In the genomic region with DNA sequence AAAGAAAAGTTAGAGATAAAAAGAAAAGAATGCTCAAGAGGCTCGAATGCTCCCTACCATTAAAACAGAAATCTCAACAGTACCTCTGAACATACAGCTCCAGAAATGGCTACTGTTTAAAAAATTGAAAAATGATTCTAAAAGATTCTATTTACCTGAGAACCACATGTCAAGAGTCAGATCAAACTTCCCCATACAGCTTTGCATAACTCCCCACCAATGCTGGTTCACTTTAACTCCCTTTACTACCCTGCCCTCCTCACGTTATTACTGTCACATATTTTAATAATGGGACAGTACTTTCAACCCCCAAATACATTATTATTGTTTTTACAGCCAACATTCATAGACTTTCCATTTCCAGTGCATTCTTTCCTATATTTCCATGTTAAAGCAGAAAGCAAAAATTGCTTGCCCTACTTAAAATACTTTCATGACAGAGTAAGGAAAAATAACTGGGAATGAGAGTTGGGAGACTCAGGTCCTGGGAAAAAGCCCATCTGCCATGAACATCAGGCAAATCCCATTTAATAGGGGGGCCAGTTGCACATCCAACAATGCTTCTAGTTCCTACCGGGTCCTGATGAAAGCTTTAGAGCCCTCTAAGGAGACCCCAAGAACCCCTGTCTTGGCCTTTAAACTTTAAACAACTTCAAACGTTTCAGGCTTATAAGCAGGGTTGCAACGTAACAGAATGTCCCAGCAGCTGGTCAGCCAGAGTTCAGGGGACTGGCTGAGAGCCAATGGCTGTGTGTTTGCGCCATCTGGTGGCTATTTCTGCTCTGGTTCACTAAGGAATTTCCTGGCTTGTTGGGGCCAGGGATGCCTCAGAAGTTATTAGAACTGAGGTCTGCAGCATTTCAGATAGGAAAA, we compare ENCODE assay signal across 1 cellular context.
TF ChIP-seq lines count a peak whose summit lies in the region.

No MANE protein-coding gene starts in this region.

TF ChIP-seq in SK-N-SH treated with all-trans-retinoic acid at 6 μM for 48 hours, 23 proteins besides CTCF, POLR2A, EP300 and RAD21 (continued from another document):
- TF ChIP-seq, protein P1, sequence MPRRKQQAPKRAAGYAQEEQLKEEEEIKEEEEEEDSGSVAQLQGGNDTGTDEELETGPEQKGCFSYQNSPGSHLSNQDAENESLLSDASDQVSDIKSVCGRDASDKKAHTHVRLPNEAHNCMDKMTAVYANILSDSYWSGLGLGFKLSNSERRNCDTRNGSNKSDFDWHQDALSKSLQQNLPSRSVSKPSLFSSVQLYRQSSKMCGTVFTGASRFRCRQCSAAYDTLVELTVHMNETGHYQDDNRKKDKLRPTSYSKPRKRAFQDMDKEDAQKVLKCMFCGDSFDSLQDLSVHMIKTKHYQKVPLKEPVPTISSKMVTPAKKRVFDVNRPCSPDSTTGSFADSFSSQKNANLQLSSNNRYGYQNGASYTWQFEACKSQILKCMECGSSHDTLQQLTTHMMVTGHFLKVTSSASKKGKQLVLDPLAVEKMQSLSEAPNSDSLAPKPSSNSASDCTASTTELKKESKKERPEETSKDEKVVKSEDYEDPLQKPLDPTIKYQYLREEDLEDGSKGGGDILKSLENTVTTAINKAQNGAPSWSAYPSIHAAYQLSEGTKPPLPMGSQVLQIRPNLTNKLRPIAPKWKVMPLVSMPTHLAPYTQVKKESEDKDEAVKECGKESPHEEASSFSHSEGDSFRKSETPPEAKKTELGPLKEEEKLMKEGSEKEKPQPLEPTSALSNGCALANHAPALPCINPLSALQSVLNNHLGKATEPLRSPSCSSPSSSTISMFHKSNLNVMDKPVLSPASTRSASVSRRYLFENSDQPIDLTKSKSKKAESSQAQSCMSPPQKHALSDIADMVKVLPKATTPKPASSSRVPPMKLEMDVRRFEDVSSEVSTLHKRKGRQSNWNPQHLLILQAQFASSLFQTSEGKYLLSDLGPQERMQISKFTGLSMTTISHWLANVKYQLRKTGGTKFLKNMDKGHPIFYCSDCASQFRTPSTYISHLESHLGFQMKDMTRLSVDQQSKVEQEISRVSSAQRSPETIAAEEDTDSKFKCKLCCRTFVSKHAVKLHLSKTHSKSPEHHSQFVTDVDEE (CRISPR knock-in tag; IDR thresholded peaks at IDR 0.05) = no peak
